In genomic region chr1:117067528-117068370, GRCh38 we compare ENCODE assay signal across 9 cellular contexts. TPM values are rescaled to one million over a fixed set of nuclear protein-coding genes. Genes with fewer than 3 reads are reported as not detected.
DNase-seq lines count a peak whose midpoint lies in the region; ATAC-seq and TF ChIP-seq lines count a peak whose summit lies in the region.
"Had no signal": no experiment of that assay in that cellular context is flagged by ENCODE, and none has a peak within 500 bp of the region (broad histone marks: within the 10 kb centered on the region; RNA-seq: fewer than 3 reads in every experiment).

No MANE protein-coding gene starts in this region.

- H3K4me3 ChIP-seq in OCI-LY3 (ENCODE audit: low read length), result no peak overlapping the region
- H3K4me3 ChIP-seq in left ventricle myocardium inferior, result no peak overlapping the region
- H3K4me3 ChIP-seq: skin epidermis had no signal

- H3K27me3 ChIP-seq in CD4-positive, alpha-beta T cell (ENCODE audit: control insufficient read depth, insufficient read depth, low read length), result no peaks in the 10 kb centered on the region
- H3K27me3 ChIP-seq in OCI-LY3 (ENCODE audit: low read depth, low read length) (no peaks in the 10 kb centered on the region), left ventricle myocardium inferior (ENCODE audit: low read depth) (no peaks in the 10 kb centered on the region)

- H4K20me1 ChIP-seq in OCI-LY3 (ENCODE audit: insufficient read depth, low read length), result no peaks in the 10 kb centered on the region

- H3K27me3 Mint-ChIP-seq in CD4-positive, alpha-beta T cell, result no peaks in the 10 kb centered on the region

- no peak overlapping the region for H3K27ac Mint-ChIP-seq in CD4-positive, alpha-beta T cell

- H2AFZ ChIP-seq in OCI-LY3 (ENCODE audit: low read depth, low read length), result no peak overlapping the region

- H3K9me3 ChIP-seq in CD4-positive, alpha-beta T cell (ENCODE audit: control insufficient read depth, low read length), result no peaks in the 10 kb centered on the region
- no peaks in the 10 kb centered on the region for H3K9me3 ChIP-seq in OCI-LY3 (ENCODE audit: insufficient read depth, low read length)
- H3K9me3 ChIP-seq in left ventricle myocardium inferior (replicated peaks), result no peaks in the 10 kb centered on the region

- POLR2A ChIA-PET in CD4-positive, alpha-beta T cell (lab: Charles Lee), result no interaction called here

- H3K9me3 Mint-ChIP-seq in CD4-positive, alpha-beta T cell, result no peaks in the 10 kb centered on the region

- peaks cover 28% of the 10 kb centered on the region for H3K36me3 Mint-ChIP-seq in CD4-positive, alpha-beta T cell (ENCODE audit: low read depth)

- CTCF ChIA-PET in CD4-positive, alpha-beta T cell (lab: Charles Lee), result interaction anchor here (0.8 to 3.5 kb wide), 11 partner anchors 9 to 828 kb away, joined by 3 to 31 read pairs (median 4); no protein-coding TSS in a partner anchor

- H3K79me2 ChIP-seq in OCI-LY3 (ENCODE audit: low read length), result peaks cover 19% of the 10 kb centered on the region

- no peak overlapping the region for H3K9ac ChIP-seq in OCI-LY3 (ENCODE audit: low read length)

- peaks cover 13% of the 10 kb centered on the region for H3K4me1 ChIP-seq in OCI-LY3 (ENCODE audit: low read length)
- no peaks in the 10 kb centered on the region for H3K4me1 ChIP-seq in left ventricle myocardium inferior

- H3K4me1 Mint-ChIP-seq in CD4-positive, alpha-beta T cell (ENCODE audit: low read depth), result peaks cover 25% of the 10 kb centered on the region

- TF ChIP-seq CTCF in CD4-positive, alpha-beta T cell (IDR thresholded peaks at IDR 0.05), result peak; percentile 62
- TF ChIP-seq CTCF in OCI-LY3 (IDR thresholded peaks at IDR 0.05; ENCODE audit: low read depth, low read length) (peak; percentile 63), left ventricle myocardium inferior (IDR thresholded peaks at IDR 0.05; ENCODE audit: borderline replicate concordance) (peak; percentile 86)

- no peak overlapping the region for H3K27ac ChIP-seq in CD4-positive, alpha-beta T cell (ENCODE audit: low read depth, low read length)
- no peak overlapping the region for H3K27ac ChIP-seq in OCI-LY3 (ENCODE audit: low read length)
- no peak overlapping the region for H3K27ac ChIP-seq in left ventricle myocardium inferior (replicated peaks)
- H3K27ac ChIP-seq: skin epidermis had no signal

- peak; percentile 79 for ATAC-seq in CD4-positive, alpha-beta T cell (ENCODE audit: poor library complexity)
- ATAC-seq in GM18858 (IDR thresholded peaks at IDR 0.05; ENCODE audit: unreplicated experiment), result peak; percentile 51
- peak; percentile 67 for ATAC-seq in HG03442 (IDR thresholded peaks at IDR 0.05; ENCODE audit: unreplicated experiment)
- ATAC-seq in GM19023 (IDR thresholded peaks at IDR 0.05; ENCODE audit: unreplicated experiment), result no peak

- H3K36me3 ChIP-seq in OCI-LY3 (replicated peaks; ENCODE audit: low read depth, low read length) (peaks cover 13% of the 10 kb centered on the region), left ventricle myocardium inferior (no peaks in the 10 kb centered on the region)

- H3K4me3 Mint-ChIP-seq in CD4-positive, alpha-beta T cell, result no peak overlapping the region

- intact Hi-C loops in CD4-positive, alpha-beta T cell (cut with DNase I, micrococcal nuclease), result loop anchor here (1.0 to 10.0 kb wide), 5 partner anchors 60 to 830 kb away; partner anchors contain the start of gene TENT5C (in 1 of the 2)
- intact Hi-C loops in left ventricle myocardium inferior (cut with micrococcal nuclease), result loop anchor here (10.0 kb wide), 2 partner anchors 217 to 687 kb away; no protein-coding TSS in a partner anchor

- no peak overlapping the region for H3K4me2 ChIP-seq in OCI-LY3 (ENCODE audit: low read length)

- DNase-seq in CD4-positive, alpha-beta T cell, result peak in 4 of 10 experiments; percentile 7 to 26 (median 17)
- DNase-seq in anterior cingulate cortex (lab: John Stamatoyannopoulos, UW) (peak in 41 of 58 donors; percentile 3 to 76 (median 28)), left ventricle myocardium inferior (peak; percentile 19), putamen (ENCODE audit: low spot score) (peak; percentile 62)

RNA-seq across cellular contexts. Expression of gene TTF2, which starts 7.6 kb away (rescaled TPM):
- total RNA-seq in CD4-positive, alpha-beta T cell, result 10 to 100 TPM; 35.4 to 36.6 TPM
- 6.4 TPM for total RNA-seq in left ventricle myocardium inferior

RNA-seq across cellular contexts. Expression of gene TRIM45, which starts 53.8 kb away (rescaled TPM):
- under 1 TPM; 0.25 to 0.88 TPM for total RNA-seq in CD4-positive, alpha-beta T cell
- total RNA-seq in left ventricle myocardium inferior, result 13.0 TPM
